ENCODE assay signal across 9 cellular contexts in genomic region chr3:64684715-64685261, GRCh38. TPM values are rescaled to one million over a fixed set of nuclear protein-coding genes. Genes with fewer than 3 reads are reported as not detected.
DNase-seq lines count a peak whose midpoint lies in the region; ATAC-seq and TF ChIP-seq lines count a peak whose summit lies in the region.
"Had no signal": no experiment of that assay in that cellular context is flagged by ENCODE, and none has a peak within 500 bp of the region (broad histone marks: within the 10 kb centered on the region; RNA-seq: fewer than 3 reads in every experiment).

No MANE protein-coding gene starts in this region.

- ATAC-seq in activated naive CD4-positive, alpha-beta T cell treated with anti-CD3 and anti-CD28 coated beads, Interleukin-2, amount 50 U/mL, for 72 hours, result no peak
- no peak for ATAC-seq in HG03442 (IDR thresholded peaks at IDR 0.05; ENCODE audit: unreplicated experiment)

- POLR2A ChIA-PET in activated CD4-positive, alpha-beta memory T cell treated with anti-CD3 and anti-CD28 coated beads, Interleukin-2, amount 10 ng/mL, durations not matched to agents 7 days and 5 days (lab: Charles Lee), result no interaction called here

- H3K27ac Mint-ChIP-seq in activated naive CD4-positive, alpha-beta T cell treated with anti-CD3 and anti-CD28 coated beads, Interleukin-2, amount 50 U/mL, for 72 hours, result no peak overlapping the region
- H3K27ac Mint-ChIP-seq in activated CD4-positive, alpha-beta memory T cell treated with anti-CD3 and anti-CD28 coated beads, Interleukin-2, amount 10 ng/mL, durations not matched to agents 7 days and 5 days, result no peak overlapping the region
- H3K27ac Mint-ChIP-seq: CD8-positive, alpha-beta memory T cell had no signal

- no peak overlapping the region for H3K4me3 Mint-ChIP-seq in activated CD4-positive, alpha-beta memory T cell treated with anti-CD3 and anti-CD28 coated beads, Interleukin-2, amount 10 ng/mL, durations not matched to agents 7 days and 5 days
- H3K4me3 Mint-ChIP-seq: CD8-positive, alpha-beta memory T cell had no signal

- no peak overlapping the region for H2AFZ ChIP-seq in neuron (ENCODE audit: low read depth, low read length)

- peaks cover 0 to 7% of the 10 kb centered on the region in 2 donors for H3K9me3 Mint-ChIP-seq in activated naive CD4-positive, alpha-beta T cell treated with anti-CD3 and anti-CD28 coated beads, Interleukin-2, amount 50 U/mL, for 72 hours
- H3K9me3 Mint-ChIP-seq in activated CD4-positive, alpha-beta memory T cell treated with anti-CD3 and anti-CD28 coated beads, Interleukin-2, amount 10 ng/mL, durations not matched to agents 7 days and 5 days, result no peaks in the 10 kb centered on the region

- H3K27me3 ChIP-seq in cardiac muscle cell (no peaks in the 10 kb centered on the region), neuron (ENCODE audit: insufficient read depth, low read length) (peaks cover 15% of the 10 kb centered on the region)

- DNase-seq in AG08395 (ENCODE audit: low spot score), result peak; percentile 46
- DNase-seq in cardiac muscle cell (ENCODE audit: low read depth in 1 of 2, low spot score in 1 of 2), result peak; percentile 52 to 71
- no peak for DNase-seq in NCI-H2029 treated with DMSO at 0.1 percent for 48 hours (lab: John Stamatoyannopoulos, UW)
- no peak for DNase-seq in activated naive CD4-positive, alpha-beta T cell treated with anti-CD3 and anti-CD28 coated beads, Interleukin-2, amount 50 U/mL, for 72 hours (ENCODE audit: low spot score in 2 of 2)
- no peak for DNase-seq in activated CD4-positive, alpha-beta memory T cell treated with anti-CD3 and anti-CD28 coated beads, Interleukin-2, amount 10 ng/mL, durations not matched to agents 7 days and 5 days
- DNase-seq: CD8-positive, alpha-beta memory T cell had no signal

- peak overlapping the region; percentile 44; the same call in 1 of the 2 replicates for H3K4me3 ChIP-seq in WI38 (ENCODE audit: low read depth, low read length)
- peak overlapping the region; percentile 64 for H3K4me3 ChIP-seq in cardiac muscle cell
- H3K4me3 ChIP-seq in neuron (ENCODE audit: low read length), result peak overlapping the region; percentile 77

- CTCF ChIA-PET in activated CD4-positive, alpha-beta memory T cell treated with anti-CD3 and anti-CD28 coated beads, Interleukin-2, amount 10 ng/mL, durations not matched to agents 7 days and 5 days (lab: Charles Lee), result no interaction called here

- peaks cover 12 to 20% of the 10 kb centered on the region in 2 donors for H3K36me3 Mint-ChIP-seq in activated naive CD4-positive, alpha-beta T cell treated with anti-CD3 and anti-CD28 coated beads, Interleukin-2, amount 50 U/mL, for 72 hours
- H3K36me3 Mint-ChIP-seq in activated CD4-positive, alpha-beta memory T cell treated with anti-CD3 and anti-CD28 coated beads, Interleukin-2, amount 10 ng/mL, durations not matched to agents 7 days and 5 days (ENCODE audit: low read depth), result peaks cover 3% of the 10 kb centered on the region

- H3K27ac ChIP-seq in cardiac muscle cell, result peak overlapping the region; percentile 95

- H3K4me1 Mint-ChIP-seq in activated CD4-positive, alpha-beta memory T cell treated with anti-CD3 and anti-CD28 coated beads, Interleukin-2, amount 10 ng/mL, durations not matched to agents 7 days and 5 days, result no peaks in the 10 kb centered on the region

- H3K9me3 ChIP-seq in cardiac muscle cell (ENCODE audit: low read depth) (no peaks in the 10 kb centered on the region), neuron (ENCODE audit: low read length) (no peaks in the 10 kb centered on the region)

- TF ChIP-seq CTCF in WI38 (IDR thresholded peaks at IDR 0.05; ENCODE audit: low read depth, low read length) (no peak), cardiac muscle cell (IDR thresholded peaks at IDR 0.05; ENCODE audit: low read depth, low read length) (no peak)

- H3K36me3 ChIP-seq in cardiac muscle cell (peaks cover 13% of the 10 kb centered on the region), neuron (ENCODE audit: insufficient read depth, low read length) (no peaks in the 10 kb centered on the region)

- peaks cover 43% of the 10 kb centered on the region for H3K27me3 Mint-ChIP-seq in activated CD4-positive, alpha-beta memory T cell treated with anti-CD3 and anti-CD28 coated beads, Interleukin-2, amount 10 ng/mL, durations not matched to agents 7 days and 5 days

- H3K4me1 ChIP-seq in cardiac muscle cell (ENCODE audit: low read depth), result peaks cover 6% of the 10 kb centered on the region
- peaks cover 25% of the 10 kb centered on the region for H3K4me1 ChIP-seq in neuron (ENCODE audit: insufficient read depth, low read length)

RNA-seq across cellular contexts. Expression of gene ADAMTS9, which starts 3.0 kb away (rescaled TPM):
- 114 and 168 TPM in 2 replicates for total RNA-seq in cardiac muscle cell
- 60.5 and 74.9 TPM in 2 replicates for polyA plus RNA-seq in cardiac muscle cell
- not detected for total RNA-seq in activated naive CD4-positive, alpha-beta T cell treated with anti-CD3 and anti-CD28 coated beads, Interleukin-2, amount 50 U/mL, for 72 hours
- total RNA-seq in activated CD4-positive, alpha-beta memory T cell treated with anti-CD3 and anti-CD28 coated beads, Interleukin-2, amount 10 ng/mL, durations not matched to agents 7 days and 5 days, result not detected
- total RNA-seq: CD8-positive, alpha-beta memory T cell had no signal
- polyA plus RNA-seq: CD8-positive, alpha-beta memory T cell had no signal

Comparison
In these comparisons a context has a peak if more than half of its experiments do, and no peak if none do; other contexts are left out.
1. DNase-seq: peak in AG08395 (single experiment) and cardiac muscle cell (2 of 2); none in NCI-H2029 treated with DMSO at 0.1 percent for 48 hours (single experiment), activated naive CD4-positive, alpha-beta T cell treated with anti-CD3 and anti-CD28 coated beads, Interleukin-2, amount 50 U/mL, for 72 hours (0 of 2) and activated CD4-positive, alpha-beta memory T cell treated with anti-CD3 and anti-CD28 coated beads, Interleukin-2, amount 10 ng/mL, durations not matched to agents 7 days and 5 days (single experiment).
2. RNA of gene ADAMTS9, which starts 3.0 kb away (total RNA-seq): 114 to 168 TPM in cardiac muscle cell; not detected in activated naive CD4-positive, alpha-beta T cell treated with anti-CD3 and anti-CD28 coated beads, Interleukin-2, amount 50 U/mL, for 72 hours and not detected in activated CD4-positive, alpha-beta memory T cell treated with anti-CD3 and anti-CD28 coated beads, Interleukin-2, amount 10 ng/mL, durations not matched to agents 7 days and 5 days; every median in the first group is over 100 times any median in the second.
3. Peak in every context shown above with its lines, with median percentiles within 50 percentile points of each other: H3K4me3 ChIP-seq.